11 cellular contexts compared by ENCODE assay signal in the genomic region with DNA sequence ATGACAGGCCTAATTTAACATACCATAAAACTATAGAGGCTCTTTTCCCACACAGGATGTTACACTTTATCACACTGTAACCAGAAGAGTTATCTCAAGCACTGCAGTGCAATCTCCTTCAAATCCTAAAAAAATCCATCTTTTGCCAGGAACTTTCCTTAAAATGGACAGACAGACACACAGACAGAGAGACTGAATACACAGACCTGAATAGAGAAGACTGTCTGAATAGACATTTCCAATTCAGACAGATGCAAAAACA. TPM values are rescaled to one million over a fixed set of nuclear protein-coding genes. Genes with fewer than 3 reads are reported as not detected.
A peak's percentile ranks its signal among the peaks of the same experiment; 100 is the strongest.
DNase-seq lines count a peak whose midpoint lies in the region; ATAC-seq and TF ChIP-seq lines count a peak whose summit lies in the region.
"Had no signal": no experiment of that assay in that cellular context is flagged by ENCODE, and none has a peak within 500 bp of the region (broad histone marks: within the 10 kb centered on the region; RNA-seq: fewer than 3 reads in every experiment).

No MANE protein-coding gene starts in this region.

- no peaks in the 10 kb centered on the region for H3K9me3 ChIP-seq in MM.1S (replicated peaks; ENCODE audit: insufficient read depth, low read length)
- H3K9me3 ChIP-seq in osteoblast (ENCODE audit: low read depth, low read length): no peaks in the 10 kb centered on the region
- H3K9me3 ChIP-seq: thoracic aorta had no signal

- peaks cover 76% of the 10 kb centered on the region for H3K4me1 Mint-ChIP-seq in endothelial cell (ENCODE audit: unreplicated experiment)
- peaks cover 46% of the 10 kb centered on the region for H3K4me1 Mint-ChIP-seq in activated CD4-positive, alpha-beta memory T cell treated with anti-CD3 and anti-CD28 coated beads for 36 hours (ENCODE audit: low read depth)

- H3K27me3 ChIP-seq in ACC112 (ENCODE audit: insufficient read depth, low read length): no peaks in the 10 kb centered on the region
- no peaks in the 10 kb centered on the region for H3K27me3 ChIP-seq in MM.1S (replicated peaks; ENCODE audit: insufficient read depth, low read length)
- no peaks in the 10 kb centered on the region for H3K27me3 ChIP-seq in osteoblast (ENCODE audit: insufficient read depth, low read length)

- peaks cover 25% of the 10 kb centered on the region; the same call in 1 of the 2 replicates for H4K20me1 ChIP-seq in MM.1S (ENCODE audit: insufficient read depth, low read length)
- peaks cover 22% of the 10 kb centered on the region for H4K20me1 ChIP-seq in osteoblast (ENCODE audit: insufficient read depth, low read length)

- H3K36me3 ChIP-seq in ACC112 (ENCODE audit: insufficient read depth, low read length): peaks cover 16% of the 10 kb centered on the region; the same call in 1 of the 2 replicates
- H3K36me3 ChIP-seq in MM.1S (replicated peaks; ENCODE audit: insufficient read depth, low read length): no peaks in the 10 kb centered on the region; the same call in 1 of the 2 replicates
- H3K36me3 ChIP-seq in osteoblast (ENCODE audit: insufficient read depth, low read length): peaks cover 7% of the 10 kb centered on the region
- H3K36me3 ChIP-seq: thoracic aorta had no signal

- TF ChIP-seq CTCF in MM.1S (IDR thresholded peaks at IDR 0.05; ENCODE audit: low read length) (no peak), endothelial cell (IDR thresholded peaks at IDR 0.05; ENCODE audit: unreplicated experiment) (no peak), osteoblast (IDR thresholded peaks at IDR 0.05; ENCODE audit: extremely low read depth, low read depth, low read length) (no peak)

- 0 out of 2 replicates have a peak overlapping the region, but pooled peaks have one; percentile 2 for H3K4me2 ChIP-seq in MM.1S (ENCODE audit: low read depth, low read length)
- H3K4me2 ChIP-seq in osteoblast (ENCODE audit: insufficient read depth, low read length): peak overlapping the region; percentile 67

- intact Hi-C loops in activated CD4-positive, alpha-beta memory T cell treated with anti-CD3 and anti-CD28 coated beads for 36 hours (cut with micrococcal nuclease): loop anchor here (1.0 kb wide), 1 partner anchor 34 kb away; no protein-coding TSS in a partner anchor

- ATAC-seq in GM19463 (IDR thresholded peaks at IDR 0.05; ENCODE audit: unreplicated experiment) (no peak), GM21576 (IDR thresholded peaks at IDR 0.05; ENCODE audit: unreplicated experiment) (no peak)

- POLR2A ChIA-PET in activated CD4-positive, alpha-beta memory T cell treated with anti-CD3 and anti-CD28 coated beads for 36 hours (lab: Charles Lee): interaction anchor here (0.7 to 2.0 kb wide), 4 partner anchors 29 to 60 kb away, joined by 3 to 14 read pairs (median 6); no protein-coding TSS in a partner anchor

- peak overlapping the region; percentile 51; the same call in 1 of the 2 replicates for H3K4me3 ChIP-seq in ACC112 (ENCODE audit: low read depth, low read length)
- no peak overlapping the region for H3K4me3 ChIP-seq in MM.1S (ENCODE audit: low read length)
- H3K4me3 ChIP-seq in osteoblast (ENCODE audit: insufficient read depth, low read length): no peak overlapping the region
- H3K4me3 ChIP-seq: thoracic aorta had no signal

- H2AFZ ChIP-seq in ACC112 (ENCODE audit: low read length, unreplicated experiment): no peak overlapping the region
- no peak overlapping the region for H2AFZ ChIP-seq in MM.1S (ENCODE audit: low read length)
- H2AFZ ChIP-seq in osteoblast (ENCODE audit: low read length): no peak overlapping the region

- peak overlapping the region; percentile 98 for H3K27ac ChIP-seq in ACC112 (ENCODE audit: low read depth, low read length)
- no peak overlapping the region for H3K27ac ChIP-seq in MM.1S (ENCODE audit: low read length)
- H3K27ac ChIP-seq in osteoblast (ENCODE audit: low read depth, low read length): peak overlapping the region; percentile 95

- no peak for DNase-seq in MM.1S
- DNase-seq in endothelial cell (ENCODE audit: low spot score): no peak
- no peak for DNase-seq in osteoblast (ENCODE audit: insufficient read length, low spot score, missing footprints)
- DNase-seq in ureter (ENCODE audit: low spot score): no peak
- no peak for DNase-seq in activated CD4-positive, alpha-beta memory T cell treated with anti-CD3 and anti-CD28 coated beads for 36 hours
- DNase-seq: NCI-H526 had no signal

- no peaks in the 10 kb centered on the region for H3K9me3 Mint-ChIP-seq in endothelial cell (ENCODE audit: unreplicated experiment)
- H3K9me3 Mint-ChIP-seq in activated CD4-positive, alpha-beta memory T cell treated with anti-CD3 and anti-CD28 coated beads for 36 hours: no peaks in the 10 kb centered on the region
- H3K9me3 Mint-ChIP-seq: activated T-helper 2 cell treated with anti-CD3 and anti-CD28 coated beads, Interferon-gamma antibody, Interleukin-2, Interleukin-4, amounts not matched to agents 10 μg/mL and 5 μg/mL and 100 μg/mL, durations not matched to agents 14 hours and 24 hours and 36 hours had no signal

- peaks cover 2% of the 10 kb centered on the region for H3K27me3 Mint-ChIP-seq in endothelial cell (ENCODE audit: unreplicated experiment)
- no peaks in the 10 kb centered on the region for H3K27me3 Mint-ChIP-seq in activated CD4-positive, alpha-beta memory T cell treated with anti-CD3 and anti-CD28 coated beads for 36 hours

- H3K4me3 Mint-ChIP-seq in endothelial cell (ENCODE audit: unreplicated experiment): peak overlapping the region; percentile 49
- no peak overlapping the region for H3K4me3 Mint-ChIP-seq in activated CD4-positive, alpha-beta memory T cell treated with anti-CD3 and anti-CD28 coated beads for 36 hours

- peaks cover 96% of the 10 kb centered on the region for H3K79me2 ChIP-seq in ACC112 (ENCODE audit: control insufficient read depth, insufficient read depth, low read length, unreplicated experiment)
- H3K79me2 ChIP-seq in MM.1S (ENCODE audit: low read length): peaks cover 99% of the 10 kb centered on the region
- H3K79me2 ChIP-seq in osteoblast (ENCODE audit: insufficient read depth, low read length): peaks cover 96% of the 10 kb centered on the region

- H3K4me1 ChIP-seq in ACC112 (ENCODE audit: control insufficient read depth, insufficient read depth, low read length, unreplicated experiment): peaks cover 78% of the 10 kb centered on the region
- H3K4me1 ChIP-seq in MM.1S (ENCODE audit: low read length): peaks cover 47% of the 10 kb centered on the region
- H3K4me1 ChIP-seq in osteoblast (ENCODE audit: insufficient read depth, low read length): peaks cover 84% of the 10 kb centered on the region

- H3K36me3 Mint-ChIP-seq in endothelial cell (ENCODE audit: low read depth, unreplicated experiment): peaks cover 6% of the 10 kb centered on the region
- no peaks in the 10 kb centered on the region for H3K36me3 Mint-ChIP-seq in activated CD4-positive, alpha-beta memory T cell treated with anti-CD3 and anti-CD28 coated beads for 36 hours

- no peaks in the 10 kb centered on the region for H3K9me2 ChIP-seq in MM.1S (replicated peaks; ENCODE audit: insufficient read depth, low read length)

- H3K27ac Mint-ChIP-seq in endothelial cell (ENCODE audit: unreplicated experiment): peak overlapping the region; percentile 87
- no peak overlapping the region for H3K27ac Mint-ChIP-seq in activated CD4-positive, alpha-beta memory T cell treated with anti-CD3 and anti-CD28 coated beads for 36 hours

- H3K9ac ChIP-seq in MM.1S (ENCODE audit: low read length): no peak overlapping the region

- peaks cover 7% of the 10 kb centered on the region for H3F3A ChIP-seq in MM.1S (ENCODE audit: insufficient read depth, low read length)

- CTCF ChIA-PET in activated CD4-positive, alpha-beta memory T cell treated with anti-CD3 and anti-CD28 coated beads for 36 hours (lab: Charles Lee): interaction anchor here (1.1 to 2.6 kb wide), 4 partner anchors 11 to 78 kb away, joined by 3 to 13 read pairs (median 6); no protein-coding TSS in a partner anchor

RNA-seq across cellular contexts. Expression of a gene that starts 6.5 kb away (rescaled TPM):
- total RNA-seq in endothelial cell (ENCODE audit: unreplicated experiment): 380 TPM
- total RNA-seq in osteoblast: 228 and 261 TPM in 2 replicates
- 167 TPM for total RNA-seq in ureter
- 10 to 100 TPM; 62.1 to 70.9 TPM for total RNA-seq in activated CD4-positive, alpha-beta memory T cell treated with anti-CD3 and anti-CD28 coated beads for 36 hours
